1 cellular context compared by ENCODE assay signal in the genomic region with DNA sequence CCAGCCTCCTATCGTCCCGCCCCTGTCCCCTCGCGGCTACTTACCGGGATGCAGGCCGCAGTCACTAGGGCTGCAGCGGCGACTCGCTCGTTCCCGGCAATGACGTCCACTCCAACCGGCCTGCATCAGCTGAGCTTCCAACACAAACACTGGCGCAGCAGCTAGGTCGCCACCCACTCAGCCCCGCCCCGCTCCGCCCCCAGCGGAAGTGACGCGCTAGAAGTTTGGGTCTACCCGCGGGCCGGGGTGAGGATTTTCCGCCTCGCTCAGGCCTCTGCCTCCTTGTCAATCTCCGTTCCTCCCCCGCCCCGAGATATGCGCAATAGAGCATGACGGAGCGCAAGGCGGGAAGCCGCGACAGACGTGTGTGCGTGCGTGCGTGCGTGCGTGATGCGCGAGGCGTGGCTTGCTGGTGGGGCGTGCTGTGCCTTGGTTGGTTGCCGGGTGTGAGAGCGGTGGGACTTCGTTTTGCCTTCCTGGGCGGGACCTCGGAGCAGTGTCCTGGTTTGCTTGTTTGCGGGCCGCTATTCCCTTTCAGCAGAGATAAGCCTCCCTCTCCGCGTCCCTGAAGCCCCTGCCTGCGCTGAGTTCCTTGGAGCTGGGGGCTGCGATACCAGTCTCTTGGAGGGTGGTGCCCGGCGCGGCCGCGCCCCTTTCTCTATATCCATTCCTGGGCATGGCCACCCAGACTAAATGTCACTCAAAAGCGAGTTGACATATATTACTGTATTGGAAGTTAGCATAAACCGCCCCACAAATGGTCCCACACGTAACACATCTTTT.
TF ChIP-seq lines count a peak whose summit lies in the region.

A gene with protein sequence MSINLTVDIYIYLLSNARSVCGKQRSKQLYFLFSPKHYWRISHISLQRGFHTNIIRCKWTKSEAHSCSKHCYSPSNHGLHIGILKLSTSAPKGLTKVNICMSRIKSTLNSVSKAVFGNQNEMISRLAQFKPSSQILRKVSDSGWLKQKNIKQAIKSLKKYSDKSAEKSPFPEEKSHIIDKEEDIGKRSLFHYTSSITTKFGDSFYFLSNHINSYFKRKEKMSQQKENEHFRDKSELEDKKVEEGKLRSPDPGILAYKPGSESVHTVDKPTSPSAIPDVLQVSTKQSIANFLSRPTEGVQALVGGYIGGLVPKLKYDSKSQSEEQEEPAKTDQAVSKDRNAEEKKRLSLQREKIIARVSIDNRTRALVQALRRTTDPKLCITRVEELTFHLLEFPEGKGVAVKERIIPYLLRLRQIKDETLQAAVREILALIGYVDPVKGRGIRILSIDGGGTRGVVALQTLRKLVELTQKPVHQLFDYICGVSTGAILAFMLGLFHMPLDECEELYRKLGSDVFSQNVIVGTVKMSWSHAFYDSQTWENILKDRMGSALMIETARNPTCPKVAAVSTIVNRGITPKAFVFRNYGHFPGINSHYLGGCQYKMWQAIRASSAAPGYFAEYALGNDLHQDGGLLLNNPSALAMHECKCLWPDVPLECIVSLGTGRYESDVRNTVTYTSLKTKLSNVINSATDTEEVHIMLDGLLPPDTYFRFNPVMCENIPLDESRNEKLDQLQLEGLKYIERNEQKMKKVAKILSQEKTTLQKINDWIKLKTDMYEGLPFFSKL (minus strand): TSS at position 151 of the 783 bp plus-strand sequence. CDS start 10,644 bp downstream, outside the sequence.

TF ChIP-seq in WTC11, 78 proteins besides CTCF, POLR2A, EP300 and RAD21 (continued from another document and continues in another):
- TF ChIP-seq, protein P1, sequence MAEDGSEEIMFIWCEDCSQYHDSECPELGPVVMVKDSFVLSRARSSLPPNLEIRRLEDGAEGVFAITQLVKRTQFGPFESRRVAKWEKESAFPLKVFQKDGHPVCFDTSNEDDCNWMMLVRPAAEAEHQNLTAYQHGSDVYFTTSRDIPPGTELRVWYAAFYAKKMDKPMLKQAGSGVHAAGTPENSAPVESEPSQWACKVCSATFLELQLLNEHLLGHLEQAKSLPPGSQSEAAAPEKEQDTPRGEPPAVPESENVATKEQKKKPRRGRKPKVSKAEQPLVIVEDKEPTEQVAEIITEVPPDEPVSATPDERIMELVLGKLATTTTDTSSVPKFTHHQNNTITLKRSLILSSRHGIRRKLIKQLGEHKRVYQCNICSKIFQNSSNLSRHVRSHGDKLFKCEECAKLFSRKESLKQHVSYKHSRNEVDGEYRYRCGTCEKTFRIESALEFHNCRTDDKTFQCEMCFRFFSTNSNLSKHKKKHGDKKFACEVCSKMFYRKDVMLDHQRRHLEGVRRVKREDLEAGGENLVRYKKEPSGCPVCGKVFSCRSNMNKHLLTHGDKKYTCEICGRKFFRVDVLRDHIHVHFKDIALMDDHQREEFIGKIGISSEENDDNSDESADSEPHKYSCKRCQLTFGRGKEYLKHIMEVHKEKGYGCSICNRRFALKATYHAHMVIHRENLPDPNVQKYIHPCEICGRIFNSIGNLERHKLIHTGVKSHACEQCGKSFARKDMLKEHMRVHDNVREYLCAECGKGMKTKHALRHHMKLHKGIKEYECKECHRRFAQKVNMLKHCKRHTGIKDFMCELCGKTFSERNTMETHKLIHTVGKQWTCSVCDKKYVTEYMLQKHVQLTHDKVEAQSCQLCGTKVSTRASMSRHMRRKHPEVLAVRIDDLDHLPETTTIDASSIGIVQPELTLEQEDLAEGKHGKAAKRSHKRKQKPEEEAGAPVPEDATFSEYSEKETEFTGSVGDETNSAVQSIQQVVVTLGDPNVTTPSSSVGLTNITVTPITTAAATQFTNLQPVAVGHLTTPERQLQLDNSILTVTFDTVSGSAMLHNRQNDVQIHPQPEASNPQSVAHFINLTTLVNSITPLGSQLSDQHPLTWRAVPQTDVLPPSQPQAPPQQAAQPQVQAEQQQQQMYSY (CRISPR knock-in tag; IDR thresholded peaks at IDR 0.05) = no peak
- peak; percentile 66; the same call in 1 of the 2 replicates for TF ChIP-seq MYBL2 (CRISPR knock-in tag; IDR thresholded peaks at IDR 0.05)
- TF ChIP-seq, protein P2, sequence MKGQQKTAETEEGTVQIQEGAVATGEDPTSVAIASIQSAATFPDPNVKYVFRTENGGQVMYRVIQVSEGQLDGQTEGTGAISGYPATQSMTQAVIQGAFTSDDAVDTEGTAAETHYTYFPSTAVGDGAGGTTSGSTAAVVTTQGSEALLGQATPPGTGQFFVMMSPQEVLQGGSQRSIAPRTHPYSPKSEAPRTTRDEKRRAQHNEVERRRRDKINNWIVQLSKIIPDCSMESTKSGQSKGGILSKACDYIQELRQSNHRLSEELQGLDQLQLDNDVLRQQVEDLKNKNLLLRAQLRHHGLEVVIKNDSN (CRISPR knock-in tag; IDR thresholded peaks at IDR 0.05) = peak; percentile 39; the same call in 1 of the 2 replicates
- TF ChIP-seq, protein P3, sequence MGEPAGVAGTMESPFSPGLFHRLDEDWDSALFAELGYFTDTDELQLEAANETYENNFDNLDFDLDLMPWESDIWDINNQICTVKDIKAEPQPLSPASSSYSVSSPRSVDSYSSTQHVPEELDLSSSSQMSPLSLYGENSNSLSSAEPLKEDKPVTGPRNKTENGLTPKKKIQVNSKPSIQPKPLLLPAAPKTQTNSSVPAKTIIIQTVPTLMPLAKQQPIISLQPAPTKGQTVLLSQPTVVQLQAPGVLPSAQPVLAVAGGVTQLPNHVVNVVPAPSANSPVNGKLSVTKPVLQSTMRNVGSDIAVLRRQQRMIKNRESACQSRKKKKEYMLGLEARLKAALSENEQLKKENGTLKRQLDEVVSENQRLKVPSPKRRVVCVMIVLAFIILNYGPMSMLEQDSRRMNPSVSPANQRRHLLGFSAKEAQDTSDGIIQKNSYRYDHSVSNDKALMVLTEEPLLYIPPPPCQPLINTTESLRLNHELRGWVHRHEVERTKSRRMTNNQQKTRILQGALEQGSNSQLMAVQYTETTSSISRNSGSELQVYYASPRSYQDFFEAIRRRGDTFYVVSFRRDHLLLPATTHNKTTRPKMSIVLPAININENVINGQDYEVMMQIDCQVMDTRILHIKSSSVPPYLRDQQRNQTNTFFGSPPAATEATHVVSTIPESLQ (CRISPR knock-in tag; IDR thresholded peaks at IDR 0.05) = no peak
- no peak for TF ChIP-seq ZNF396 (CRISPR knock-in tag; IDR thresholded peaks at IDR 0.05; ENCODE audit: borderline replicate concordance)
- TF ChIP-seq, protein P4, sequence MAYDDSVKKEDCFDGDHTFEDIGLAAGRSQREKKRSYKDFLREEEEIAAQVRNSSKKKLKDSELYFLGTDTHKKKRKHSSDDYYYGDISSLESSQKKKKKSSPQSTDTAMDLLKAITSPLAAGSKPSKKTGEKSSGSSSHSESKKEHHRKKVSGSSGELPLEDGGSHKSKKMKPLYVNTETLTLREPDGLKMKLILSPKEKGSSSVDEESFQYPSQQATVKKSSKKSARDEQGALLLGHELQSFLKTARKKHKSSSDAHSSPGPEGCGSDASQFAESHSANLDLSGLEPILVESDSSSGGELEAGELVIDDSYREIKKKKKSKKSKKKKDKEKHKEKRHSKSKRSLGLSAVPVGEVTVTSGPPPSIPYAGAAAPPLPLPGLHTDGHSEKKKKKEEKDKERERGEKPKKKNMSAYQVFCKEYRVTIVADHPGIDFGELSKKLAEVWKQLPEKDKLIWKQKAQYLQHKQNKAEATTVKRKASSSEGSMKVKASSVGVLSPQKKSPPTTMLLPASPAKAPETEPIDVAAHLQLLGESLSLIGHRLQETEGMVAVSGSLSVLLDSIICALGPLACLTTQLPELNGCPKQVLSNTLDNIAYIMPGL (CRISPR knock-in tag; IDR thresholded peaks at IDR 0.05) = no peak; the same call in 1 of the 2 replicates
- TF ChIP-seq FOXJ3 (CRISPR knock-in tag; IDR thresholded peaks at IDR 0.05; ENCODE audit: borderline replicate concordance) = no peak
- no peak for TF ChIP-seq JUN (CRISPR knock-in tag; IDR thresholded peaks at IDR 0.05)
- TF ChIP-seq NR2C2 (CRISPR knock-in tag; IDR thresholded peaks at IDR 0.05) = no peak
- TF ChIP-seq OVOL2 (CRISPR knock-in tag; IDR thresholded peaks at IDR 0.05; ENCODE audit: borderline replicate concordance) = no peak
- TF ChIP-seq, protein P5, sequence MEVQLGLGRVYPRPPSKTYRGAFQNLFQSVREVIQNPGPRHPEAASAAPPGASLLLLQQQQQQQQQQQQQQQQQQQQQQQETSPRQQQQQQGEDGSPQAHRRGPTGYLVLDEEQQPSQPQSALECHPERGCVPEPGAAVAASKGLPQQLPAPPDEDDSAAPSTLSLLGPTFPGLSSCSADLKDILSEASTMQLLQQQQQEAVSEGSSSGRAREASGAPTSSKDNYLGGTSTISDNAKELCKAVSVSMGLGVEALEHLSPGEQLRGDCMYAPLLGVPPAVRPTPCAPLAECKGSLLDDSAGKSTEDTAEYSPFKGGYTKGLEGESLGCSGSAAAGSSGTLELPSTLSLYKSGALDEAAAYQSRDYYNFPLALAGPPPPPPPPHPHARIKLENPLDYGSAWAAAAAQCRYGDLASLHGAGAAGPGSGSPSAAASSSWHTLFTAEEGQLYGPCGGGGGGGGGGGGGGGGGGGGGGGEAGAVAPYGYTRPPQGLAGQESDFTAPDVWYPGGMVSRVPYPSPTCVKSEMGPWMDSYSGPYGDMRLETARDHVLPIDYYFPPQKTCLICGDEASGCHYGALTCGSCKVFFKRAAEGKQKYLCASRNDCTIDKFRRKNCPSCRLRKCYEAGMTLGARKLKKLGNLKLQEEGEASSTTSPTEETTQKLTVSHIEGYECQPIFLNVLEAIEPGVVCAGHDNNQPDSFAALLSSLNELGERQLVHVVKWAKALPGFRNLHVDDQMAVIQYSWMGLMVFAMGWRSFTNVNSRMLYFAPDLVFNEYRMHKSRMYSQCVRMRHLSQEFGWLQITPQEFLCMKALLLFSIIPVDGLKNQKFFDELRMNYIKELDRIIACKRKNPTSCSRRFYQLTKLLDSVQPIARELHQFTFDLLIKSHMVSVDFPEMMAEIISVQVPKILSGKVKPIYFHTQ (CRISPR knock-in tag; IDR thresholded peaks at IDR 0.05) = no peak
- TF ChIP-seq, protein P6, sequence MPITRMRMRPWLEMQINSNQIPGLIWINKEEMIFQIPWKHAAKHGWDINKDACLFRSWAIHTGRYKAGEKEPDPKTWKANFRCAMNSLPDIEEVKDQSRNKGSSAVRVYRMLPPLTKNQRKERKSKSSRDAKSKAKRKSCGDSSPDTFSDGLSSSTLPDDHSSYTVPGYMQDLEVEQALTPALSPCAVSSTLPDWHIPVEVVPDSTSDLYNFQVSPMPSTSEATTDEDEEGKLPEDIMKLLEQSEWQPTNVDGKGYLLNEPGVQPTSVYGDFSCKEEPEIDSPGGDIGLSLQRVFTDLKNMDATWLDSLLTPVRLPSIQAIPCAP (CRISPR knock-in tag; IDR thresholded peaks at IDR 0.05) = no peak
- TF ChIP-seq, protein P7, sequence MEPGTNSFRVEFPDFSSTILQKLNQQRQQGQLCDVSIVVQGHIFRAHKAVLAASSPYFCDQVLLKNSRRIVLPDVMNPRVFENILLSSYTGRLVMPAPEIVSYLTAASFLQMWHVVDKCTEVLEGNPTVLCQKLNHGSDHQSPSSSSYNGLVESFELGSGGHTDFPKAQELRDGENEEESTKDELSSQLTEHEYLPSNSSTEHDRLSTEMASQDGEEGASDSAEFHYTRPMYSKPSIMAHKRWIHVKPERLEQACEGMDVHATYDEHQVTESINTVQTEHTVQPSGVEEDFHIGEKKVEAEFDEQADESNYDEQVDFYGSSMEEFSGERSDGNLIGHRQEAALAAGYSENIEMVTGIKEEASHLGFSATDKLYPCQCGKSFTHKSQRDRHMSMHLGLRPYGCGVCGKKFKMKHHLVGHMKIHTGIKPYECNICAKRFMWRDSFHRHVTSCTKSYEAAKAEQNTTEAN (CRISPR knock-in tag; IDR thresholded peaks at IDR 0.05) = no peak
- TF ChIP-seq, protein P8, sequence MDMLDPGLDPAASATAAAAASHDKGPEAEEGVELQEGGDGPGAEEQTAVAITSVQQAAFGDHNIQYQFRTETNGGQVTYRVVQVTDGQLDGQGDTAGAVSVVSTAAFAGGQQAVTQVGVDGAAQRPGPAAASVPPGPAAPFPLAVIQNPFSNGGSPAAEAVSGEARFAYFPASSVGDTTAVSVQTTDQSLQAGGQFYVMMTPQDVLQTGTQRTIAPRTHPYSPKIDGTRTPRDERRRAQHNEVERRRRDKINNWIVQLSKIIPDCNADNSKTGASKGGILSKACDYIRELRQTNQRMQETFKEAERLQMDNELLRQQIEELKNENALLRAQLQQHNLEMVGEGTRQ (CRISPR knock-in tag; IDR thresholded peaks at IDR 0.05) = no peak
- TF ChIP-seq, protein P9, sequence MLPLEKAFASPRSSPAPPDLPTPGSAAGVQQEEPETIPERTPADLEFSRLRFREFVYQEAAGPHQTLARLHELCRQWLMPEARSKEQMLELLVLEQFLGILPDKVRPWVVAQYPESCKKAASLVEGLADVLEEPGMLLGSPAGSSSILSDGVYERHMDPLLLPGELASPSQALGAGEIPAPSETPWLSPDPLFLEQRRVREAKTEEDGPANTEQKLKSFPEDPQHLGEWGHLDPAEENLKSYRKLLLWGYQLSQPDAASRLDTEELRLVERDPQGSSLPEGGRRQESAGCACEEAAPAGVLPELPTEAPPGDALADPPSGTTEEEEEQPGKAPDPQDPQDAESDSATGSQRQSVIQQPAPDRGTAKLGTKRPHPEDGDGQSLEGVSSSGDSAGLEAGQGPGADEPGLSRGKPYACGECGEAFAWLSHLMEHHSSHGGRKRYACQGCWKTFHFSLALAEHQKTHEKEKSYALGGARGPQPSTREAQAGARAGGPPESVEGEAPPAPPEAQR (CRISPR knock-in tag; IDR thresholded peaks at IDR 0.05) = no peak
- peak; percentile 87; the same call in 1 of the 2 replicates for TF ChIP-seq ZNF232 (CRISPR knock-in tag; IDR thresholded peaks at IDR 0.05)
- TF ChIP-seq NR3C1 (CRISPR knock-in tag; conservative IDR thresholded peaks at IDR 0.05; ENCODE audit: low read depth) = no peak
- TF ChIP-seq, protein P10, sequence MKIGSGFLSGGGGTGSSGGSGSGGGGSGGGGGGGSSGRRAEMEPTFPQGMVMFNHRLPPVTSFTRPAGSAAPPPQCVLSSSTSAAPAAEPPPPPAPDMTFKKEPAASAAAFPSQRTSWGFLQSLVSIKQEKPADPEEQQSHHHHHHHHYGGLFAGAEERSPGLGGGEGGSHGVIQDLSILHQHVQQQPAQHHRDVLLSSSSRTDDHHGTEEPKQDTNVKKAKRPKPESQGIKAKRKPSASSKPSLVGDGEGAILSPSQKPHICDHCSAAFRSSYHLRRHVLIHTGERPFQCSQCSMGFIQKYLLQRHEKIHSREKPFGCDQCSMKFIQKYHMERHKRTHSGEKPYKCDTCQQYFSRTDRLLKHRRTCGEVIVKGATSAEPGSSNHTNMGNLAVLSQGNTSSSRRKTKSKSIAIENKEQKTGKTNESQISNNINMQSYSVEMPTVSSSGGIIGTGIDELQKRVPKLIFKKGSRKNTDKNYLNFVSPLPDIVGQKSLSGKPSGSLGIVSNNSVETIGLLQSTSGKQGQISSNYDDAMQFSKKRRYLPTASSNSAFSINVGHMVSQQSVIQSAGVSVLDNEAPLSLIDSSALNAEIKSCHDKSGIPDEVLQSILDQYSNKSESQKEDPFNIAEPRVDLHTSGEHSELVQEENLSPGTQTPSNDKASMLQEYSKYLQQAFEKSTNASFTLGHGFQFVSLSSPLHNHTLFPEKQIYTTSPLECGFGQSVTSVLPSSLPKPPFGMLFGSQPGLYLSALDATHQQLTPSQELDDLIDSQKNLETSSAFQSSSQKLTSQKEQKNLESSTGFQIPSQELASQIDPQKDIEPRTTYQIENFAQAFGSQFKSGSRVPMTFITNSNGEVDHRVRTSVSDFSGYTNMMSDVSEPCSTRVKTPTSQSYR (CRISPR knock-in tag; IDR thresholded peaks at IDR 0.05) = no peak
